In genomic region chr4:118765399-118765798, GRCh38 we compare ENCODE assay signal across 11 cellular contexts.
DNase-seq lines count a peak whose midpoint lies in the region; ATAC-seq, FAIRE-seq and TF ChIP-seq lines count a peak whose summit lies in the region.
"Had no signal": no experiment of that assay in that cellular context is flagged by ENCODE, and none has a peak within 500 bp of the region (broad histone marks: within the 10 kb centered on the region; RNA-seq: fewer than 3 reads in every experiment).

No MANE protein-coding gene starts in this region.

- ATAC-seq in aorta (ENCODE audit: low FRiP score) (peak; percentile 79), HG03025 (IDR thresholded peaks at IDR 0.05; ENCODE audit: low FRiP score, unreplicated experiment) (no peak), HG03139 (IDR thresholded peaks at IDR 0.05; ENCODE audit: unreplicated experiment) (no peak)

- peaks cover 7 to 15% of the 10 kb centered on the region in 2 donors for H3K4me1 ChIP-seq in aorta (ENCODE audit: control insufficient read depth in 1 of 2, insufficient read depth in 2 of 2, low read length in 2 of 2)
- H3K4me1 ChIP-seq: neural progenitor cell had no signal

- peak overlapping the region in 1 of 2 donors; percentile 82 for H3K27ac ChIP-seq in aorta (ENCODE audit: low read depth in 1 of 2, low read length in 2 of 2)
- H3K27ac ChIP-seq: neural progenitor cell had no signal

- FAIRE-seq in bronchial epithelial cell (lab: Jason Lieb, UNC), result no peak

- 0 to 2% methylated on average over 1 of the region's 1 CpG for WGBS in aorta, 2 donors

- no peak overlapping the region for H3K4me3 ChIP-seq in bronchial epithelial cell (ENCODE audit: low read depth, low read length)
- no peak overlapping the region for H3K4me3 ChIP-seq in aorta (ENCODE audit: low read length in 2 of 2)
- H3K4me3 ChIP-seq: neural progenitor cell had no signal

- intact Hi-C loops in aorta (cut with DNase I), result loop anchor here in 1 of 2 donors (5.0 kb wide), 1 partner anchor 202 kb away; no protein-coding TSS in a partner anchor

- no peaks in the 10 kb centered on the region for H3K9me3 ChIP-seq in aorta (ENCODE audit: control insufficient read depth, low read length)

- TF ChIP-seq CTCF in bronchial epithelial cell (IDR thresholded peaks at IDR 0.05; ENCODE audit: insufficient read depth, low read length, severe bottlenecking), result no peak

- H3K27me3 ChIP-seq in bronchial epithelial cell (ENCODE audit: control insufficient read depth, insufficient read depth, low read length), result no peaks in the 10 kb centered on the region
- H3K27me3 ChIP-seq in aorta (ENCODE audit: control insufficient read depth in 1 of 2, insufficient read depth in 2 of 2, low read length in 1 of 2), result no peaks in the 10 kb centered on the region
- H3K27me3 ChIP-seq: neural progenitor cell had no signal

- DNase-seq in NCI-H2196 (lab: John Stamatoyannopoulos, UW; ENCODE audit: unreplicated experiment), result peak; percentile 1
- DNase-seq in NCI-H2196 treated with DMSO at 0.1 percent for 48 hours (lab: John Stamatoyannopoulos, UW; ENCODE audit: unreplicated experiment), result no peak
- peak; percentile 87 for DNase-seq in bronchial epithelial cell (ENCODE audit: low read depth)
- DNase-seq in left kidney (ENCODE audit: low read depth, low spot score), result peak; percentile 23
- no peak for DNase-seq in aorta
- DNase-seq in NCI-H345 treated with DMSO at 0.1 percent for 48 hours (lab: John Stamatoyannopoulos, UW; ENCODE audit: unreplicated experiment), result no peak
- DNase-seq: AML-193, T-helper 1 cell had no signal

- peaks cover 5% of the 10 kb centered on the region for H3K36me3 ChIP-seq in bronchial epithelial cell (ENCODE audit: control insufficient read depth, insufficient read depth, low read length)
- H3K36me3 ChIP-seq in aorta (ENCODE audit: control insufficient read depth in 1 of 2, insufficient read depth in 2 of 2, low read length in 1 of 2), result peaks cover 4 to 11% of the 10 kb centered on the region in 2 donors
- H3K36me3 ChIP-seq: neural progenitor cell had no signal

Comparison
In these comparisons a context has a peak if more than half of its experiments do, and no peak if none do; other contexts are left out.
1. DNase-seq: peak in NCI-H2196 (single experiment), bronchial epithelial cell (single experiment) and left kidney (single experiment); none in NCI-H2196 treated with DMSO at 0.1 percent for 48 hours (single experiment), aorta (0 of 2) and NCI-H345 treated with DMSO at 0.1 percent for 48 hours (single experiment).